In genomic region chr16:57130950-57131321, GRCh38 we compare ENCODE assay signal across 1 cellular context.
A peak's percentile ranks its signal among the peaks of the same experiment; 100 is the strongest.
TF ChIP-seq lines count a peak whose summit lies in the region.

No MANE protein-coding gene starts in this region.

TF ChIP-seq in K562, 482 proteins besides CTCF, POLR2A, EP300 and RAD21:
- peak; percentile 81 for TF ChIP-seq BCOR (IDR thresholded peaks at IDR 0.05)
- peak; percentile 76 for TF ChIP-seq ADNP (tag; IDR thresholded peaks at IDR 0.05)
- TF ChIP-seq CHD4 (IDR thresholded peaks at IDR 0.05; ENCODE audit: insufficient read depth, insufficient replicate concordance, low read depth, low read length, poor library complexity, severe bottlenecking) = peak; percentile 52
- no peak for TF ChIP-seq MEF2A (IDR thresholded peaks at IDR 0.05; ENCODE audit: control insufficient read depth, low read depth, low read length)
- peak in 1 of 2 experiments; percentile 59; a peak in 2 of 4 replicates for TF ChIP-seq KDM1A (IDR thresholded peaks at IDR 0.05)
- TF ChIP-seq CBX1 (IDR thresholded peaks at IDR 0.05; ENCODE audit: low read depth) = peak; percentile 68; the same call in 1 of the 2 replicates
- no peak for TF ChIP-seq PTBP1 (IDR thresholded peaks at IDR 0.05; ENCODE audit: low read depth, low read length)
- peak; percentile 59 for TF ChIP-seq RBM25 (IDR thresholded peaks at IDR 0.05; ENCODE audit: low read depth, low read length, severe bottlenecking)
- TF ChIP-seq, protein P1, sequence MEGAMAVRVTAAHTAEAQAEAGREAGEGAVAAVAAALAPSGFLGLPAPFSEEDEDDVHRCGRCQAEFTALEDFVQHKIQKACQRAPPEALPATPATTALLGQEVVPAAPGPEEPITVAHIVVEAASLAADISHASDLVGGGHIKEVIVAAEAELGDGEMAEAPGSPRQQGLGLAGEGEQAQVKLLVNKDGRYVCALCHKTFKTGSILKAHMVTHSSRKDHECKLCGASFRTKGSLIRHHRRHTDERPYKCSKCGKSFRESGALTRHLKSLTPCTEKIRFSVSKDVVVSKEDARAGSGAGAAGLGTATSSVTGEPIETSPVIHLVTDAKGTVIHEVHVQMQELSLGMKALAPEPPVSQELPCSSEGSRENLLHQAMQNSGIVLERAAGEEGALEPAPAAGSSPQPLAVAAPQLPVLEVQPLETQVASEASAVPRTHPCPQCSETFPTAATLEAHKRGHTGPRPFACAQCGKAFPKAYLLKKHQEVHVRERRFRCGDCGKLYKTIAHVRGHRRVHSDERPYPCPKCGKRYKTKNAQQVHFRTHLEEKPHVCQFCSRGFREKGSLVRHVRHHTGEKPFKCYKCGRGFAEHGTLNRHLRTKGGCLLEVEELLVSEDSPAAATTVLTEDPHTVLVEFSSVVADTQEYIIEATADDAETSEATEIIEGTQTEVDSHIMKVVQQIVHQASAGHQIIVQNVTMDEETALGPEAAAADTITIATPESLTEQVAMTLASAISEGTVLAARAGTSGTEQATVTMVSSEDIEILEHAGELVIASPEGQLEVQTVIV (CRISPR knock-in tag; IDR thresholded peaks at IDR 0.05; ENCODE audit: borderline replicate concordance) = no peak
- TF ChIP-seq, protein P2, sequence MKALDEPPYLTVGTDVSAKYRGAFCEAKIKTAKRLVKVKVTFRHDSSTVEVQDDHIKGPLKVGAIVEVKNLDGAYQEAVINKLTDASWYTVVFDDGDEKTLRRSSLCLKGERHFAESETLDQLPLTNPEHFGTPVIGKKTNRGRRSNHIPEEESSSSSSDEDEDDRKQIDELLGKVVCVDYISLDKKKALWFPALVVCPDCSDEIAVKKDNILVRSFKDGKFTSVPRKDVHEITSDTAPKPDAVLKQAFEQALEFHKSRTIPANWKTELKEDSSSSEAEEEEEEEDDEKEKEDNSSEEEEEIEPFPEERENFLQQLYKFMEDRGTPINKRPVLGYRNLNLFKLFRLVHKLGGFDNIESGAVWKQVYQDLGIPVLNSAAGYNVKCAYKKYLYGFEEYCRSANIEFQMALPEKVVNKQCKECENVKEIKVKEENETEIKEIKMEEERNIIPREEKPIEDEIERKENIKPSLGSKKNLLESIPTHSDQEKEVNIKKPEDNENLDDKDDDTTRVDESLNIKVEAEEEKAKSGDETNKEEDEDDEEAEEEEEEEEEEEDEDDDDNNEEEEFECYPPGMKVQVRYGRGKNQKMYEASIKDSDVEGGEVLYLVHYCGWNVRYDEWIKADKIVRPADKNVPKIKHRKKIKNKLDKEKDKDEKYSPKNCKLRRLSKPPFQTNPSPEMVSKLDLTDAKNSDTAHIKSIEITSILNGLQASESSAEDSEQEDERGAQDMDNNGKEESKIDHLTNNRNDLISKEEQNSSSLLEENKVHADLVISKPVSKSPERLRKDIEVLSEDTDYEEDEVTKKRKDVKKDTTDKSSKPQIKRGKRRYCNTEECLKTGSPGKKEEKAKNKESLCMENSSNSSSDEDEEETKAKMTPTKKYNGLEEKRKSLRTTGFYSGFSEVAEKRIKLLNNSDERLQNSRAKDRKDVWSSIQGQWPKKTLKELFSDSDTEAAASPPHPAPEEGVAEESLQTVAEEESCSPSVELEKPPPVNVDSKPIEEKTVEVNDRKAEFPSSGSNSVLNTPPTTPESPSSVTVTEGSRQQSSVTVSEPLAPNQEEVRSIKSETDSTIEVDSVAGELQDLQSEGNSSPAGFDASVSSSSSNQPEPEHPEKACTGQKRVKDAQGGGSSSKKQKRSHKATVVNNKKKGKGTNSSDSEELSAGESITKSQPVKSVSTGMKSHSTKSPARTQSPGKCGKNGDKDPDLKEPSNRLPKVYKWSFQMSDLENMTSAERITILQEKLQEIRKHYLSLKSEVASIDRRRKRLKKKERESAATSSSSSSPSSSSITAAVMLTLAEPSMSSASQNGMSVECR (CRISPR knock-in tag; IDR thresholded peaks at IDR 0.05) = no peak
